In the genomic region with DNA sequence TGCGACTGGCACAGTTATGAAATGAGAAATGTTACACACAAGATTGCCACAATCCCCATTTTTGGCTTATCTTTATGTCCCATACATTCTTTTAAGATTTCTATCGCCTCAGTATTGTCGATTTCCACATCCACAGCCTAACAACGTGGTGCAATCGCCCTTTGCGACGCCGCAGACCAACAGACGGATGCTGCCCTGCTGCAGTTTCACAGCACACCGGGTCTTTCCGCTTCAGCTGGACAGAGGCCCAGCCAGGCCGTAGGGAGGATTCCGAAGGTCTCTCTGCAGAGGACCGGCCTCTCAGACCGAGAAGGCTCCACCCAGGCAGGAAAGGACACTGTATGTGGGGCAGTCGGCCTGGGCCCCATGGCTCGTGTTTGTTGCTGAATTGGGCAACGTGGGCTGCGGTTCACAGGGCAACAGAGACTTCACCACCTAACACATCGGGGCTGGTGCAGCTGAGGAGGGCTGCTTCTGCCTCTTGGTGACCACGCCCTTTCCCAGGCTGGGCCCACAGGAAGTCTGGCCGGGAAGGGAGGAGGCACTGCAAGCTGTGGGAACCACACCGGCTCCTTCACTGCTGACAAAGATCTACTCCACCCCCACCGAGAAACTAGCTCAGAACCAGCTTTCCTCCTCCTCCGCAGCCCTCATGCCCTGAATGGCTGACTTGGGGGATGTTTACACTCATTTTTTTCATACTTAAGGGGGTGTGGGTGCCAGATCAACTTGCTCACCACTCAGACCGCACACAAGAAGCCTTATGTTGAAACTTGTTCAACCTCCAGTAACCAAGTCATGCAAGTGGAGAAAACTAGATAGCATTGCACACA, we compare ENCODE assay signal across 8 cellular contexts. TPM values are rescaled to one million over a fixed set of nuclear protein-coding genes. Genes with fewer than 3 reads are reported as not detected.
DNase-seq lines count a peak whose midpoint lies in the region; ATAC-seq, FAIRE-seq and TF ChIP-seq lines count a peak whose summit lies in the region.

No MANE protein-coding gene starts in this region.

- H3K27me3 ChIP-seq in HCT116 (ENCODE audit: insufficient read depth, low read length) (no peaks in the 10 kb centered on the region), MG63 (no peaks in the 10 kb centered on the region), keratinocyte (ENCODE audit: control insufficient read depth, extremely low read depth, insufficient read depth, low read length) (no peaks in the 10 kb centered on the region)

- H3K4me2 ChIP-seq in HCT116 (ENCODE audit: low read length) (peak overlapping the region; percentile 84), keratinocyte (ENCODE audit: control insufficient read depth, extremely low read depth, insufficient read depth, low read depth, low read length) (peak overlapping the region; percentile 63)

- H3K79me2 ChIP-seq in HCT116 (ENCODE audit: insufficient read depth, low read length) (no peaks in the 10 kb centered on the region), keratinocyte (ENCODE audit: control insufficient read depth, insufficient read depth, low read length) (no peaks in the 10 kb centered on the region)

- H3K36me3 ChIP-seq in HCT116 (ENCODE audit: control insufficient read depth in 1 of 2, insufficient read depth in 2 of 2, low read length in 2 of 2) (no peaks in the 10 kb centered on the region), MG63 (no peaks in the 10 kb centered on the region), keratinocyte (ENCODE audit: control insufficient read depth in 2 of 2, extremely low read depth in 1 of 2, insufficient read depth in 2 of 2, low read length in 2 of 2) (no peaks in the 10 kb centered on the region)

- peak; percentile 62 for TF ChIP-seq POLR2A in HCT116 (IDR thresholded peaks at IDR 0.05; ENCODE audit: borderline replicate concordance, extremely low read depth, insufficient read depth, insufficient read length)

- TF ChIP-seq RAD21 in HCT116 (IDR thresholded peaks at IDR 0.05; ENCODE audit: low read depth), result no peak

- no peaks in the 10 kb centered on the region for H3K36me3 Mint-ChIP-seq in activated B cell treated with CpG ODN at 0.5 μM for 24 hours (ENCODE audit: low read depth)

- intact Hi-C loops in HCT116 (cut with micrococcal nuclease) (loop anchor here (2.0 to 10.0 kb wide), 2 partner anchors 250 to 322 kb away; partner anchors contain the start of genes NUP107 and RAP1B), activated B cell treated with CpG ODN at 0.5 μM for 24 hours (cut with micrococcal nuclease) (no loop called here)

- ATAC-seq in HCT116, result peak; percentile 100
- ATAC-seq in activated B cell treated with CpG ODN at 0.5 μM for 24 hours (ENCODE audit: low read depth), result peak; percentile 81

- dilution Hi-C loops in keratinocyte (cut with MboI; ENCODE audit: extremely low pct_ligation_motif_present, low sequenced_read_pairs), result no loop called here

- CTCF ChIA-PET in HCT116 (lab: Charles Lee), result no interaction called here
- CTCF ChIA-PET in activated B cell treated with CpG ODN at 0.5 μM for 24 hours (lab: Charles Lee), result interaction anchor here (1.5 kb wide), 1 partner anchor 9 kb away, joined by 3 read pairs; no protein-coding TSS in a partner anchor

- no peaks in the 10 kb centered on the region for H3K27me3 Mint-ChIP-seq in activated B cell treated with CpG ODN at 0.5 μM for 24 hours

- POLR2A ChIA-PET in HCT116 (lab: Charles Lee) (interaction anchor here (0.7 kb wide), 2 partner anchors 13 to 16 kb away, joined by 3 read pairs; no protein-coding TSS in a partner anchor), activated B cell treated with CpG ODN at 0.5 μM for 24 hours (lab: Charles Lee) (interaction anchor here (0.7 to 2.2 kb wide), 7 partner anchors 9 to 1096 kb away, joined by 3 to 13 read pairs (median 3); partner anchors contain the start of genes CAND1, MDM1 and RAP1B)

- H3K4me1 Mint-ChIP-seq in activated B cell treated with CpG ODN at 0.5 μM for 24 hours, result peaks cover 53% of the 10 kb centered on the region

- no peaks in the 10 kb centered on the region for H4K20me1 ChIP-seq in HCT116 (ENCODE audit: insufficient read depth)
- H4K20me1 ChIP-seq in keratinocyte (ENCODE audit: control insufficient read depth, extremely low read depth, insufficient read depth, low read length), result no peaks in the 10 kb centered on the region

- H3K9ac ChIP-seq in HCT116 (ENCODE audit: low read length) (peak overlapping the region; percentile 48), keratinocyte (ENCODE audit: control insufficient read depth, extremely low read depth, insufficient read depth, low read length) (peak overlapping the region; percentile 47)

- peak; percentile 83 for FAIRE-seq in keratinocyte (lab: Jason Lieb, UNC)

- no peaks in the 10 kb centered on the region for H3K9me2 ChIP-seq in HCT116 (ENCODE audit: insufficient read depth)

- peak overlapping the region; percentile 88 for H3K27ac Mint-ChIP-seq in activated B cell treated with CpG ODN at 0.5 μM for 24 hours

- no peak for TF ChIP-seq CTCF in HCT116 (IDR thresholded peaks at IDR 0.05 in 2 of 3, conservative IDR thresholded peaks at IDR 0.05 in 1 of 3; ENCODE audit: borderline replicate concordance in 1 of 3, insufficient read depth in 1 of 3, low read depth in 2 of 3, low read length in 2 of 3)
- no peak for TF ChIP-seq CTCF in activated B cell treated with CpG ODN at 0.5 μM for 24 hours (IDR thresholded peaks at IDR 0.05)
- no peak for TF ChIP-seq CTCF in cardiac fibroblast (IDR thresholded peaks at IDR 0.05; ENCODE audit: low read depth, low read length)
- TF ChIP-seq CTCF in keratinocyte (optimal IDR thresholded peaks at IDR 0.05 in 1 of 3, IDR thresholded peaks at IDR 0.05 in 1 of 3, conservative IDR thresholded peaks at IDR 0.05 in 1 of 3; ENCODE audit: extremely low read depth in 1 of 3, insufficient read depth in 2 of 3, low read length in 3 of 3), result no peak

- peak overlapping the region; percentile 83 for H2AFZ ChIP-seq in HCT116 (ENCODE audit: low read depth, low read length, poor library complexity, severe bottlenecking)
- peak overlapping the region; percentile 94 for H2AFZ ChIP-seq in keratinocyte (ENCODE audit: control insufficient read depth, low read length)

- H3K9me3 Mint-ChIP-seq in activated B cell treated with CpG ODN at 0.5 μM for 24 hours, result no peaks in the 10 kb centered on the region

- H3K4me3 Mint-ChIP-seq in activated B cell treated with CpG ODN at 0.5 μM for 24 hours, result peak overlapping the region; percentile 82

- H3K27ac ChIP-seq in HCT116 (ENCODE audit: low read depth, low read length) (peak overlapping the region; percentile 46; the same call in 1 of the 2 replicates), keratinocyte (ENCODE audit: control insufficient read depth, insufficient read depth, low read length) (peak overlapping the region; percentile 48)

- no peaks in the 10 kb centered on the region for H3K9me3 ChIP-seq in HCT116 (ENCODE audit: control insufficient read depth in 1 of 2, insufficient read depth in 1 of 2, low read depth in 1 of 2, low read length in 2 of 2)
- no peaks in the 10 kb centered on the region for H3K9me3 ChIP-seq in MG63
- no peaks in the 10 kb centered on the region for H3K9me3 ChIP-seq in keratinocyte (ENCODE audit: control insufficient read depth, low read depth, low read length)

- BruUV-seq in HCT116 (replicated peaks; lab: Mats Ljungman, UMichigan), result no TSS peak

- H3K4me3 ChIP-seq in GM08714 (ENCODE audit: low read length) (peak overlapping the region; percentile 7; the same call in 1 of the 2 replicates), HCT116 (replicated peaks in 1 of 2; ENCODE audit: low read depth in 1 of 2, low read length in 2 of 2) (peak overlapping the region; percentile 39 to 56), MG63 (peak overlapping the region; percentile 31), cardiac fibroblast (replicated peaks in 1 of 2; ENCODE audit: low read depth in 2 of 2, low read length in 2 of 2) (peak overlapping the region; percentile 40 to 49), keratinocyte (ENCODE audit: control insufficient read depth in 2 of 3, extremely low read depth in 1 of 3, insufficient read depth in 2 of 3, low read depth in 1 of 3, low read length in 3 of 3) (peak overlapping the region in 1 of 3 experiments; percentile 9)

- RAD21 ChIA-PET in HCT116 (lab: Charles Lee; ENCODE audit: low non-redundant PET in 1 of 2, low total read pairs in 2 of 2, uncharacterized antibody in 2 of 2, unreplicated experiment in 2 of 2), result no interaction called here

- H3K4me1 ChIP-seq in HCT116 (ENCODE audit: control insufficient read depth in 1 of 2, insufficient read depth in 2 of 2, low read length in 2 of 2), result peaks cover 7 to 16% of the 10 kb centered on the region in 2 experiments; a peak in 3 of 4 replicates
- peaks cover 8% of the 10 kb centered on the region for H3K4me1 ChIP-seq in keratinocyte (ENCODE audit: control insufficient read depth, extremely low read depth, insufficient read depth, low read length)

- peak; percentile 57 for DNase-seq in HCT116 (ENCODE audit: low read depth, low spot score)
- DNase-seq in MG63, result peak; percentile 95
- DNase-seq in activated B cell treated with CpG ODN at 0.5 μM for 24 hours, result peak; percentile 55
- peak; percentile 98 to 99 for DNase-seq in cardiac fibroblast (ENCODE audit: low read depth in 2 of 2)
- peak; percentile 56 for DNase-seq in keratinocyte (ENCODE audit: low read depth, low spot score)
- peak; percentile 78 to 86 (median 85) for DNase-seq in stimulated activated CD4-positive, alpha-beta T cell treated with anti-CD3 and anti-CD28 coated beads, Interleukin-12 subunit alpha, Interleukin-12 subunit beta, amount 100 ng/mL, for 48 hours (ENCODE audit: low read depth in 2 of 3, low spot score in 1 of 3)
- no peak for DNase-seq in NCI-H526 (lab: John Stamatoyannopoulos, UW)

- H3K9me1 ChIP-seq in keratinocyte (ENCODE audit: control insufficient read depth, extremely low read depth, insufficient read depth, low read length), result no peaks in the 10 kb centered on the region

TF ChIP-seq in HCT116, 20 proteins besides CTCF, POLR2A, EP300 and RAD21 (continues in another document):
- peak; percentile 70; the same call in 1 of the 2 replicates for TF ChIP-seq POLR2AphosphoS5 (IDR thresholded peaks at IDR 0.05; ENCODE audit: low read depth, low read length)
- no peak for TF ChIP-seq EZH2 (IDR thresholded peaks at IDR 0.05)
- TF ChIP-seq ZFX (IDR thresholded peaks at IDR 0.05), result peak; percentile 44; the same call in 1 of the 2 replicates
- TF ChIP-seq ZNF274 (IDR thresholded peaks at IDR 0.05; ENCODE audit: low read depth, low read length), result no peak

RNA-seq across cellular contexts. Expression of gene MDM1, which starts 32.9 kb away (rescaled TPM):
- total RNA-seq in HCT116 (2021; ENCODE audit: unreplicated experiment) (10.0 TPM), activated B cell treated with CpG ODN at 0.5 μM for 24 hours (24.5 and 25.9 TPM in 2 replicates)
- 1.7 and 2.5 TPM in 2 replicates for polyA plus RNA-seq in HCT116 (2012)
- 8.0 and 12.6 TPM in 2 replicates for total RNA-seq in MG63 (2014; rRNA removed; shearing (Covaris generic); ENCODE audit: low replicate concordance)
- polyA plus RNA-seq in keratinocyte, result 2.9 to 7.5 TPM (median 4.6 TPM) in 3 replicates
- 10.8 TPM for polyA plus RNA-seq in keratinocyte (2011; ENCODE audit: low read depth)
- polyA plus RNA-seq in keratinocyte (2011; cell fraction: cytosol; rRNA removed), result 1.8 and 3.6 TPM in 2 replicates
- 10.3 and 10.4 TPM in 2 replicates for polyA plus RNA-seq in keratinocyte (2011; cell fraction: nucleus; rRNA removed)
- 2.1 TPM in 2 replicates for polyA plus RNA-seq in keratinocyte (2012; ENCODE audit: low replicate concordance)
- polyA minus RNA-seq in keratinocyte, result 0.36 to 3.7 TPM (median 2.3 TPM) in 3 replicates
- polyA minus RNA-seq in keratinocyte (2011; cell fraction: cytosol; rRNA and poly(A)+ RNA removed), result 2.3 TPM
- polyA minus RNA-seq in keratinocyte (2011; cell fraction: nucleus; rRNA and poly(A)+ RNA removed), result 3.5 and 6.1 TPM in 2 replicates

Comparison
In these comparisons a context has a peak if more than half of its experiments do, and no peak if none do; other contexts are left out.
1. DNase-seq: peak in HCT116 (single experiment), MG63 (single experiment), activated B cell treated with CpG ODN at 0.5 μM for 24 hours (single experiment), cardiac fibroblast (2 of 2), keratinocyte (single experiment) and stimulated activated CD4-positive, alpha-beta T cell treated with anti-CD3 and anti-CD28 coated beads, Interleukin-12 subunit alpha, Interleukin-12 subunit beta, amount 100 ng/mL, for 48 hours (3 of 3); none in NCI-H526 (0 of 2).